ENCODE assay signal across 8 cellular contexts in the genomic region with DNA sequence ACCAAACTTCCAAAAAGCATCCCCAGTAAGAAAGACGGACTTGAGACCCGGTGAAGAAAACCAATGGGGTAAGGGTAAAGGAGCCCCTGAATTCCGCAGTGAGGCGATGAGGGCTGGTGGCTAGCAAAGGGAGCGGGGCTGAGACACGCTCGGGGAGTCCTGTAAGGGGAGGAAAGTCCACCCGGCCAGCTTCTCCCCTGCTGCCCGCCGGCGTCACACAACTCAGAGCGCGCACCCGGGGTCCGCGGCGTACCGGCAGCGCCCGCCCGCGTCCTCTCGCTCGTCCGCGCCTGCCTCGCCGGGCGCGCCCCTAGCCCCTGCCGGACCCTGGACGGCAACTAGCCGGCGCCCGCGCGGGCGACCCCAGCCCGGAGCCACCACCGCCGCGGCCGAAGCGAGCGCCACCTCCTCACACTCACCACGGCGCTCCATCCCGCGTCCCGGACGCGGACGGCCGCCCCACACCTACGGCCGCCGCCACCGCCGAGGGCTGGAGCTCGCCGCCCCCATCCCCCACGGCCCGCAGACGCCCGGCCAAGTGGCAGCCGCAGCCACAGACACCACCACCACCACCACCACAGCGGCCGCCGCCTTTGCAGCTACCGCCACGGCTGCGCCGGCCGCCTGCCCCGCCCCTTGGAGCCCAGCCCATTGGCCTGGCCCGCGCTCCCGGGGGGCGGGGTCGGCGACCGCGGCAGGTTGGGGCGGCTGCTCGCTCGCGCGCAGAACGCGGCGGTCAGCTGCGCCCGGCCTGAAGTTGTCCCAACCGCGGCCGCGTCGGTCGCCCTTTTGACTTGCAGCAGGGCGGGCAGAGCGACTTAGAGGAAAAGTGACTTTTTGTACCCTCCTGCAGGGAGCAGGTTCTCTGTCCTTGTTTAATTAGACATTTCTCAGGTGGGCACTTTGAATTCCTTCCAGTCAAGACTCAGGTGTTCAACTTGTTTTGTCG. TPM values are rescaled to one million over a fixed set of nuclear protein-coding genes. Genes with fewer than 3 reads are reported as not detected.
DNase-seq lines count a peak whose midpoint lies in the region; ATAC-seq and TF ChIP-seq lines count a peak whose summit lies in the region.

No MANE protein-coding gene starts in this region.

- peak overlapping the region; percentile 68 for H3K4me3 ChIP-seq in BLaER1
- peak overlapping the region; percentile 54 for H3K4me3 ChIP-seq in OCI-LY1 (ENCODE audit: low read depth, low read length, poor library complexity, severe bottlenecking)
- H3K4me3 ChIP-seq in hepatocyte = peak overlapping the region; percentile 75
- peak overlapping the region; percentile 41 to 90 (median 74) for H3K4me3 ChIP-seq in sigmoid colon
- no peak overlapping the region for H3K4me3 ChIP-seq in Karpas-422 (ENCODE audit: low read length)

- TF ChIP-seq EP300 in sigmoid colon (IDR thresholded peaks at IDR 0.05) = no peak

- intact Hi-C loops in sigmoid colon (cut with DNase I) = no loop called here

- no peak for TF ChIP-seq POLR2A in sigmoid colon (IDR thresholded peaks at IDR 0.05)

- H3K4me1 ChIP-seq in BLaER1 (peaks cover 10% of the 10 kb centered on the region), OCI-LY1 (ENCODE audit: insufficient read depth, low read length, severe bottlenecking) (no peaks in the 10 kb centered on the region), hepatocyte (ENCODE audit: insufficient read depth) (no peaks in the 10 kb centered on the region), sigmoid colon (peaks cover 0 to 10% (median 7%) of the 10 kb centered on the region in 4 donors), Karpas-422 (ENCODE audit: low read length) (no peaks in the 10 kb centered on the region)

- H3K36me3 ChIP-seq in BLaER1 (no peaks in the 10 kb centered on the region), OCI-LY1 (ENCODE audit: insufficient read depth, low read length) (no peaks in the 10 kb centered on the region), hepatocyte (replicated peaks; ENCODE audit: insufficient read depth, low read depth) (no peaks in the 10 kb centered on the region), sigmoid colon (no peaks in the 10 kb centered on the region), Karpas-422 (ENCODE audit: insufficient read depth, low read length) (no peaks in the 10 kb centered on the region)

- H3K9me2 ChIP-seq in OCI-LY1 (ENCODE audit: low read depth, low read length) (no peaks in the 10 kb centered on the region), hepatocyte (replicated peaks; ENCODE audit: insufficient read depth) (no peaks in the 10 kb centered on the region), Karpas-422 (replicated peaks; ENCODE audit: insufficient read depth, low read length) (no peaks in the 10 kb centered on the region)

- H3K27me3 ChIP-seq in BLaER1 (peaks cover 55% of the 10 kb centered on the region), OCI-LY1 (ENCODE audit: insufficient read depth, low read length) (no peaks in the 10 kb centered on the region), hepatocyte (no peaks in the 10 kb centered on the region), sigmoid colon (no peaks in the 10 kb centered on the region), Karpas-422 (ENCODE audit: low read length) (0 out of 2 replicates have a peak, but pooled peaks cover 4% of the 10 kb centered on the region)

- H3K79me2 ChIP-seq in OCI-LY1 (ENCODE audit: insufficient read depth, low read length) = no peaks in the 10 kb centered on the region
- peaks cover 25% of the 10 kb centered on the region for H3K79me2 ChIP-seq in hepatocyte
- no peaks in the 10 kb centered on the region for H3K79me2 ChIP-seq in Karpas-422 (ENCODE audit: low read length)

- under 1% methylated on average over 60 of the region's 102 CpGs for WGBS in hepatocyte (ENCODE audit: low lambda C conversion rate, missing lambda C conversion rate)
- 1% methylated on average over 102 of the region's 102 CpGs for WGBS in sigmoid colon, 2 donors

- H3K4me2 ChIP-seq in BLaER1 (peak overlapping the region; percentile 94), OCI-LY1 (ENCODE audit: low read length) (peak overlapping the region; percentile 65), hepatocyte (peak overlapping the region; percentile 97), Karpas-422 (ENCODE audit: low read depth, low read length, poor library complexity, severe bottlenecking) (no peak overlapping the region)

- H3K9ac ChIP-seq in BLaER1 (no peak overlapping the region), OCI-LY1 (ENCODE audit: low read length) (no peak overlapping the region), Karpas-422 (ENCODE audit: low read length) (no peak overlapping the region)

- H3K27ac ChIP-seq in BLaER1 = no peak overlapping the region
- H3K27ac ChIP-seq in OCI-LY1 (ENCODE audit: low read depth, low read length, poor library complexity, severe bottlenecking) = no peak overlapping the region
- peak overlapping the region; percentile 85 for H3K27ac ChIP-seq in hepatocyte
- peak overlapping the region; percentile 50 to 78 (median 72) for H3K27ac ChIP-seq in sigmoid colon
- no peak overlapping the region for H3K27ac ChIP-seq in Karpas-422 (ENCODE audit: low read length)

- DNase-seq in astrocyte of the hippocampus (ENCODE audit: low read depth, low spot score) = peak; percentile 88
- DNase-seq in hepatocyte (ENCODE audit: low spot score) = peak; percentile 92
- DNase-seq in sigmoid colon = peak; percentile 82
- DNase-seq in Karpas-422 = no peak

- TF ChIP-seq CTCF in OCI-LY1 (IDR thresholded peaks at IDR 0.05; ENCODE audit: low read length) (no peak), hepatocyte (IDR thresholded peaks at IDR 0.05; ENCODE audit: poor library complexity) (no peak), sigmoid colon (IDR thresholded peaks at IDR 0.05) (no peak)

- ATAC-seq in GM18868 (IDR thresholded peaks at IDR 0.05; ENCODE audit: unreplicated experiment) (peak; percentile 79), HG03066 (IDR thresholded peaks at IDR 0.05; ENCODE audit: low read depth, unreplicated experiment) (peak; percentile 75)

- no peak overlapping the region for H2AFZ ChIP-seq in OCI-LY1 (ENCODE audit: low read length)
- H2AFZ ChIP-seq in hepatocyte = peak overlapping the region; percentile 74
- no peak overlapping the region for H2AFZ ChIP-seq in Karpas-422 (ENCODE audit: low read length)

- peaks cover 20% of the 10 kb centered on the region; the same call in 1 of the 2 replicates for H3K9me3 ChIP-seq in BLaER1
- H3K9me3 ChIP-seq in OCI-LY1 (ENCODE audit: low read length) = no peaks in the 10 kb centered on the region
- no peaks in the 10 kb centered on the region for H3K9me3 ChIP-seq in hepatocyte (ENCODE audit: low read depth)
- peaks cover 0 to 8% (median 2%) of the 10 kb centered on the region in 4 donors for H3K9me3 ChIP-seq in sigmoid colon
- H3K9me3 ChIP-seq in Karpas-422 (ENCODE audit: low read length) = no peaks in the 10 kb centered on the region; the same call in 1 of the 2 replicates

- H3F3A ChIP-seq in OCI-LY1 (ENCODE audit: insufficient read depth, low read length) = no peaks in the 10 kb centered on the region

- H4K20me1 ChIP-seq in BLaER1 (peaks cover 11% of the 10 kb centered on the region; the same call in 1 of the 2 replicates), OCI-LY1 (ENCODE audit: insufficient read depth, low read length) (no peaks in the 10 kb centered on the region), hepatocyte (ENCODE audit: insufficient read depth, poor library complexity, severe bottlenecking) (no peaks in the 10 kb centered on the region), Karpas-422 (ENCODE audit: insufficient read depth, low read depth, low read length) (no peaks in the 10 kb centered on the region)

RNA-seq across cellular contexts. Expression of gene ARHGAP29, which starts 10.0 kb away (rescaled TPM):
- total RNA-seq in hepatocyte (22.3 and 22.4 TPM in 2 replicates), sigmoid colon (10 to 100 TPM; 23.2 to 48.2 (median 32.0) TPM)
- polyA plus RNA-seq in hepatocyte (9.6 and 22.3 TPM in 2 replicates), sigmoid colon (1 to 10 TPM; 1.2 to 3.6 (median 3.1) TPM)
- 0.04 and 0.48 TPM in 2 replicates for total RNA-seq in Karpas-422 (2014; rRNA removed; shearing (Covaris generic); ENCODE audit: low replicate concordance)

Comparison
In these comparisons a context has a peak if more than half of its experiments do, and no peak if none do; other contexts are left out.
1. H3K27ac ChIP-seq: peak in hepatocyte (single experiment) and sigmoid colon (4 of 4); none in BLaER1 (single experiment), OCI-LY1 (single experiment) and Karpas-422 (single experiment).
2. RNA of gene ARHGAP29, which starts 10.0 kb away (total RNA-seq): 23.2 to 48.2 TPM in sigmoid colon and 22.3 to 22.4 TPM in hepatocyte; 0.04 to 0.48 TPM in Karpas-422; every median in the first group is over 10 times any median in the second.